ENCODE assay signal across 1 cellular context in the genomic region with DNA sequence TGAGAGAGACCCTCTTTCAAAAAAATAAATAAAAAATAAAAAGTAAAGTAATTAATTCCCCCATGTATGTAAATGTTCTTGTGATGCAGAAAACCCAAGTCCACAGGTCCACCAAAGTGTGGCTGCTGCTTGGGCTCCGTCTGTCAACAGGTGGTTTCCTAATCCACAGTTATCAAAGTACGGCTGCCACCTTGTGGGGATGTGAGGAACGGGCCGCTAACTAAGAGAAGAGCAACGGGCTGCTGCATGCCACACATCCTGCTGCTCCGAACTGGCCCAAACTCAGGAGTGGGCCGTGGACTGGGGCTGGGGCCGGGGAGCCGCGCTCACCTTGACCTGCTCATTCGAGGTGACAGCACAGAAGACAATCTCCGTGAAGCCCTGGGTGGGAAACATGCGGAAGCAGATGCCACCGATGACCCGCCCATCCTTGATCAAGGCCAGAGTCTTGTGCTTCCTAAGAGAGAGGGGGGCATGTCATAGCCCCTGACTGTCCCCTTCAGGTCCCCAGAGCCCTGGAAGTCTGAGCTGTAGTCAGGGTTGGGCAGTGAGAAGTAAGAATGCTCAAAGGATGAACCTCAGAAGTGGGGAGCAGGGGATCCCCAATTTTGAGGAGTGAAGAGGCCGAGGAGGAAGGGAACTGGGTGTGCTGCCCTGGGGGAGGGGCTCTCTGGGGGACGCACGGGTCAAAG.
A peak's percentile ranks its signal among the peaks of the same experiment; 100 is the strongest.
TF ChIP-seq lines count a peak whose summit lies in the region.

No MANE protein-coding gene starts in this region.

TF ChIP-seq in HepG2, 621 proteins besides CTCF, POLR2A, EP300 and RAD21 (continued from another document and continues in another):
- TF ChIP-seq, protein P1, sequence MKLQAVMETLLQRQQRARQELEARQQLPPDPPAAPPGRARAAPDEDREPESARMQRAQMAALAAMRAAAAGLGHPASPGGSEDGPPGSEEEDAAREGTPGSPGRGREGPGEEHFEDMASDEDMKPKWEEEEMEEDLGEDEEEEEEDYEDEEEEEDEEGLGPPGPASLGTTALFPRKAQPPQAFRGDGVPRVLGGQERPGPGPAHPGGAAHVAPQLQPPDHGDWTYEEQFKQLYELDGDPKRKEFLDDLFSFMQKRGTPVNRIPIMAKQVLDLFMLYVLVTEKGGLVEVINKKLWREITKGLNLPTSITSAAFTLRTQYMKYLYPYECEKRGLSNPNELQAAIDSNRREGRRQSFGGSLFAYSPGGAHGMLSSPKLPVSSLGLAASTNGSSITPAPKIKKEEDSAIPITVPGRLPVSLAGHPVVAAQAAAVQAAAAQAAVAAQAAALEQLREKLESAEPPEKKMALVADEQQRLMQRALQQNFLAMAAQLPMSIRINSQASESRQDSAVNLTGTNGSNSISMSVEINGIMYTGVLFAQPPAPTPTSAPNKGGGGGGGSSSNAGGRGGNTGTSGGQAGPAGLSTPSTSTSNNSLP (IDR thresholded peaks at IDR 0.05; ENCODE audit: low read depth, low read length): peak; percentile 61; the same call in 1 of the 2 replicates
- TF ChIP-seq, protein P2, sequence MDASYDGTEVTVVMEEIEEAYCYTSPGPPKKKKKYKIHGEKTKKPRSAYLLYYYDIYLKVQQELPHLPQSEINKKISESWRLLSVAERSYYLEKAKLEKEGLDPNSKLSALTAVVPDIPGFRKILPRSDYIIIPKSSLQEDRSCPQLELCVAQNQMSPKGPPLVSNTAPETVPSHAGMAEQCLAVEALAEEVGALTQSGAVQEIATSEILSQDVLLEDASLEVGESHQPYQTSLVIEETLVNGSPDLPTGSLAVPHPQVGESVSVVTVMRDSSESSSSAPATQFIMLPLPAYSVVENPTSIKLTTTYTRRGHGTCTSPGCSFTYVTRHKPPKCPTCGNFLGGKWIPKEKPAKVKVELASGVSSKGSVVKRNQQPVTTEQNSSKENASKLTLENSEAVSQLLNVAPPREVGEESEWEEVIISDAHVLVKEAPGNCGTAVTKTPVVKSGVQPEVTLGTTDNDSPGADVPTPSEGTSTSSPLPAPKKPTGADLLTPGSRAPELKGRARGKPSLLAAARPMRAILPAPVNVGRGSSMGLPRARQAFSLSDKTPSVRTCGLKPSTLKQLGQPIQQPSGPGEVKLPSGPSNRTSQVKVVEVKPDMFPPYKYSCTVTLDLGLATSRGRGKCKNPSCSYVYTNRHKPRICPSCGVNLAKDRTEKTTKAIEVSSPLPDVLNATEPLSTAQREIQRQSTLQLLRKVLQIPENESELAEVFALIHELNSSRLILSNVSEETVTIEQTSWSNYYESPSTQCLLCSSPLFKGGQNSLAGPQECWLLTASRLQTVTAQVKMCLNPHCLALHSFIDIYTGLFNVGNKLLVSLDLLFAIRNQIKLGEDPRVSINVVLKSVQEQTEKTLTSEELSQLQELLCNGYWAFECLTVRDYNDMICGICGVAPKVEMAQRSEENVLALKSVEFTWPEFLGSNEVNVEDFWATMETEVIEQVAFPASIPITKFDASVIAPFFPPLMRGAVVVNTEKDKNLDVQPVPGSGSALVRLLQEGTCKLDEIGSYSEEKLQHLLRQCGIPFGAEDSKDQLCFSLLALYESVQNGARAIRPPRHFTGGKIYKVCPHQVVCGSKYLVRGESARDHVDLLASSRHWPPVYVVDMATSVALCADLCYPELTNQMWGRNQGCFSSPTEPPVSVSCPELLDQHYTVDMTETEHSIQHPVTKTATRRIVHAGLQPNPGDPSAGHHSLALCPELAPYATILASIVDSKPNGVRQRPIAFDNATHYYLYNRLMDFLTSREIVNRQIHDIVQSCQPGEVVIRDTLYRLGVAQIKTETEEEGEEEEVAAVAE (CRISPR knock-in tag; IDR thresholded peaks at IDR 0.05; ENCODE audit: borderline replicate concordance): peak; percentile 33; the same call in 1 of the 2 replicates
- TF ChIP-seq ZNF547 (CRISPR knock-in tag; IDR thresholded peaks at IDR 0.05) (no peak), MYC (CRISPR knock-in tag; IDR thresholded peaks at IDR 0.05; ENCODE audit: borderline replicate concordance) (no peak; the same call in 1 of the 2 replicates), ZNF331 (CRISPR knock-in tag; IDR thresholded peaks at IDR 0.05) (peak; percentile 76; the same call in 1 of the 2 replicates), ZSCAN30 (CRISPR knock-in tag; IDR thresholded peaks at IDR 0.05) (no peak), GTF2F1 (IDR thresholded peaks at IDR 0.05; ENCODE audit: low read length) (no peak), TAF1 (CRISPR knock-in tag; IDR thresholded peaks at IDR 0.05) (peak; percentile 16; the same call in 1 of the 2 replicates), HES4 (CRISPR knock-in tag; IDR thresholded peaks at IDR 0.05; ENCODE audit: borderline replicate concordance) (no peak), ZNF564 (CRISPR knock-in tag; IDR thresholded peaks at IDR 0.05) (no peak), ZUFSP (CRISPR knock-in tag; IDR thresholded peaks at IDR 0.05; ENCODE audit: borderline replicate concordance) (no peak), NR2F6 (IDR thresholded peaks at IDR 0.05) (no peak), NR2F6 (CRISPR knock-in tag; IDR thresholded peaks at IDR 0.05) (peak; percentile 48; the same call in 1 of the 2 replicates), ZNF460 (CRISPR knock-in tag; IDR thresholded peaks at IDR 0.05; ENCODE audit: borderline replicate concordance) (no peak), ADNP (CRISPR knock-in tag; IDR thresholded peaks at IDR 0.05) (no peak), ZFP36 (IDR thresholded peaks at IDR 0.05; ENCODE audit: borderline replicate concordance, low read depth, low read length, partially characterized antibody) (no peak), KLF6 (CRISPR knock-in tag; IDR thresholded peaks at IDR 0.05) (0 out of 2 replicates have a peak, but pooled peaks have one; percentile 48), TARDBP (CRISPR knock-in tag; IDR thresholded peaks at IDR 0.05) (peak; percentile 36; the same call in 1 of the 2 replicates), ZNF7 (CRISPR knock-in tag; IDR thresholded peaks at IDR 0.05) (no peak), GABPB1 (CRISPR knock-in tag; IDR thresholded peaks at IDR 0.05) (peak; percentile 2), ZHX1 (CRISPR knock-in tag; IDR thresholded peaks at IDR 0.05; ENCODE audit: low read depth) (no peak), BRF2 (CRISPR knock-in tag; IDR thresholded peaks at IDR 0.05) (no peak), CEBPB (IDR thresholded peaks at IDR 0.05; ENCODE audit: borderline replicate concordance, low read depth, low read length) (peak; percentile 36; the same call in 1 of the 2 replicates), FOSL2 (CRISPR knock-in tag; IDR thresholded peaks at IDR 0.05) (0 out of 2 replicates have a peak, but pooled peaks have one; percentile 4), MXI1 (IDR thresholded peaks at IDR 0.05; ENCODE audit: borderline replicate concordance, low read depth, low read length) (no peak; the same call in 2 of the 3 replicates), GATAD2A (CRISPR knock-in tag; IDR thresholded peaks at IDR 0.05) (peak; percentile 59), HOXA3 (CRISPR knock-in tag; IDR thresholded peaks at IDR 0.05) (peak; percentile 54; the same call in 1 of the 2 replicates), ATF7 (IDR thresholded peaks at IDR 0.05) (no peak), ATF7 (CRISPR knock-in tag; IDR thresholded peaks at IDR 0.05) (no peak), RARA (CRISPR knock-in tag; IDR thresholded peaks at IDR 0.05) (0 out of 2 replicates have a peak, but pooled peaks have one; percentile 15), FOXA3 (CRISPR knock-in tag; IDR thresholded peaks at IDR 0.05) (peak; percentile 81), HNRNPH1 (optimal IDR thresholded peaks at IDR 0.05; ENCODE audit: low read depth, low read length) (no peak), TOPORS (CRISPR knock-in tag; IDR thresholded peaks at IDR 0.05) (no peak), FLYWCH1 (CRISPR knock-in tag; IDR thresholded peaks at IDR 0.05) (no peak), NFE2L2 (IDR thresholded peaks at IDR 0.05; ENCODE audit: low read length) (no peak), THAP8 (CRISPR knock-in tag; IDR thresholded peaks at IDR 0.05; ENCODE audit: borderline replicate concordance) (no peak), CBX2 (IDR thresholded peaks at IDR 0.05; ENCODE audit: low read depth, low read length) (no peak), CBX2 (CRISPR knock-in tag; IDR thresholded peaks at IDR 0.05; ENCODE audit: low read depth) (no peak), ZBTB2 (CRISPR knock-in tag; IDR thresholded peaks at IDR 0.05; ENCODE audit: low read depth) (no peak), LCORL (IDR thresholded peaks at IDR 0.05) (no peak), LCORL (CRISPR knock-in tag; IDR thresholded peaks at IDR 0.05) (no peak), ZNF136 (CRISPR knock-in tag; IDR thresholded peaks at IDR 0.05; ENCODE audit: low read depth) (no peak), ZBTB42 (CRISPR knock-in tag; IDR thresholded peaks at IDR 0.05) (no peak), PLRG1 (conservative IDR thresholded peaks at IDR 0.05) (no peak), ZNF879 (CRISPR knock-in tag; IDR thresholded peaks at IDR 0.05) (no peak), TSC22D2 (CRISPR knock-in tag; IDR thresholded peaks at IDR 0.05; ENCODE audit: borderline replicate concordance) (no peak)
- TF ChIP-seq, protein P3, sequence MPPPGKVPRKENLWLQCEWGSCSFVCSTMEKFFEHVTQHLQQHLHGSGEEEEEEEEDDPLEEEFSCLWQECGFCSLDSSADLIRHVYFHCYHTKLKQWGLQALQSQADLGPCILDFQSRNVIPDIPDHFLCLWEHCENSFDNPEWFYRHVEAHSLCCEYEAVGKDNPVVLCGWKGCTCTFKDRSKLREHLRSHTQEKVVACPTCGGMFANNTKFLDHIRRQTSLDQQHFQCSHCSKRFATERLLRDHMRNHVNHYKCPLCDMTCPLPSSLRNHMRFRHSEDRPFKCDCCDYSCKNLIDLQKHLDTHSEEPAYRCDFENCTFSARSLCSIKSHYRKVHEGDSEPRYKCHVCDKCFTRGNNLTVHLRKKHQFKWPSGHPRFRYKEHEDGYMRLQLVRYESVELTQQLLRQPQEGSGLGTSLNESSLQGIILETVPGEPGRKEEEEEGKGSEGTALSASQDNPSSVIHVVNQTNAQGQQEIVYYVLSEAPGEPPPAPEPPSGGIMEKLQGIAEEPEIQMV (CRISPR knock-in tag; IDR thresholded peaks at IDR 0.05; ENCODE audit: low read depth): no peak
- TF ChIP-seq, protein P4, sequence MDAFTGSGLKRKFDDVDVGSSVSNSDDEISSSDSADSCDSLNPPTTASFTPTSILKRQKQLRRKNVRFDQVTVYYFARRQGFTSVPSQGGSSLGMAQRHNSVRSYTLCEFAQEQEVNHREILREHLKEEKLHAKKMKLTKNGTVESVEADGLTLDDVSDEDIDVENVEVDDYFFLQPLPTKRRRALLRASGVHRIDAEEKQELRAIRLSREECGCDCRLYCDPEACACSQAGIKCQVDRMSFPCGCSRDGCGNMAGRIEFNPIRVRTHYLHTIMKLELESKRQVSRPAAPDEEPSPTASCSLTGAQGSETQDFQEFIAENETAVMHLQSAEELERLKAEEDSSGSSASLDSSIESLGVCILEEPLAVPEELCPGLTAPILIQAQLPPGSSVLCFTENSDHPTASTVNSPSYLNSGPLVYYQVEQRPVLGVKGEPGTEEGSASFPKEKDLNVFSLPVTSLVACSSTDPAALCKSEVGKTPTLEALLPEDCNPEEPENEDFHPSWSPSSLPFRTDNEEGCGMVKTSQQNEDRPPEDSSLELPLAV (CRISPR knock-in tag; conservative IDR thresholded peaks at IDR 0.05; ENCODE audit: low read depth): no peak
